14 cellular contexts compared by ENCODE assay signal in the genomic region with DNA sequence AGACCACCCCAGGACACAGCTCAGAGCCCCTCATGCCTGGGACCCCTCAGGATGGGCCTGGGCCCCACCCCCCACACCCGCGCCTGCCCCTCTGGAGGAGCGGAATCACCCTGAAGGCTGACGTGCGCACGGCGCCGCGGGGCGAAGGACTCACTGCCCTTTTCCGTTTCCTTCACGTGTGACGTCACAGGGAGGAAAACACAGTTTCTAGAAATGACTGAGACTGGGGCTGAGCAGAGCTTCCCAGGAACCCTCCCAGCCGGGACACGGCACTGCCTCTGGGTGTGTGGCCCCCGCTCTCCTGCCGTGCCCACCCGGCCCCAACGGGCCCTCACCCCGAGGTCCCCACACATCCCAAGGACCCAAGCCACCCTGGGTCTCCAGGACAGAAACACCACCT.
DNase-seq lines count a peak whose midpoint lies in the region; ATAC-seq and TF ChIP-seq lines count a peak whose summit lies in the region.
"Had no signal": no experiment of that assay in that cellular context is flagged by ENCODE, and none has a peak within 500 bp of the region (broad histone marks: within the 10 kb centered on the region; RNA-seq: fewer than 3 reads in every experiment).

No MANE protein-coding gene starts in this region.

- H3K27ac Mint-ChIP-seq in activated T-cell treated with anti-CD3 and anti-CD28 coated beads, Interleukin-2, amount 50 U/mL, for 24 hours: peak overlapping the region; percentile 89
- H3K27ac Mint-ChIP-seq in memory B cell: peak overlapping the region; percentile 28
- H3K27ac Mint-ChIP-seq: WTC11 had no signal

- H3K9me3 Mint-ChIP-seq in activated T-cell treated with anti-CD3 and anti-CD28 coated beads, Interleukin-2, amount 50 U/mL, for 24 hours: no peaks in the 10 kb centered on the region
- H3K9me3 Mint-ChIP-seq in memory B cell: no peaks in the 10 kb centered on the region
- H3K9me3 Mint-ChIP-seq: WTC11 had no signal

- in situ Hi-C loops in GM13977 (cut with MboI; ENCODE audit: low pct_unique_long_range_greater_than_20kb, low sequenced_read_pairs, unreplicated experiment): no loop called here

- H3K27me3 Mint-ChIP-seq in activated T-cell treated with anti-CD3 and anti-CD28 coated beads, Interleukin-2, amount 50 U/mL, for 24 hours: no peaks in the 10 kb centered on the region
- H3K27me3 Mint-ChIP-seq in memory B cell: no peaks in the 10 kb centered on the region

- no peak for DNase-seq in activated CD4-positive, CD25-positive, alpha-beta regulatory T cell treated with anti-CD3 and anti-CD28 coated beads, Interleukin-2, amount 50 U/mL, for 72 hours
- DNase-seq in T-helper 1 cell (peak in 4 of 5 donors; percentile 48 to 85 (median 54)), memory B cell (ENCODE audit: low spot score in 2 of 2) (no peak), GM13977 (ENCODE audit: low spot score) (no peak), LoVo (ENCODE audit: low spot score) (no peak)
- DNase-seq in activated T-cell treated with anti-CD3 and anti-CD28 coated beads, Interleukin-2, amount 50 U/mL, for 24 hours: peak; percentile 65
- DNase-seq: Calu3, heart left ventricle, NCI-H187, nucleus accumbens, testis had no signal

- TF ChIP-seq CTCF in GM13977 (IDR thresholded peaks at IDR 0.05; ENCODE audit: extremely low read depth, insufficient read depth, missing control alignments): no peak

- H3K36me3 Mint-ChIP-seq in activated T-cell treated with anti-CD3 and anti-CD28 coated beads, Interleukin-2, amount 50 U/mL, for 24 hours (ENCODE audit: low read depth): peaks cover 72% of the 10 kb centered on the region
- H3K36me3 Mint-ChIP-seq in memory B cell: peaks cover 27% of the 10 kb centered on the region

- ATAC-seq in activated CD4-positive, CD25-positive, alpha-beta regulatory T cell treated with anti-CD3 and anti-CD28 coated beads, Interleukin-2, amount 50 U/mL, for 24 hours: peak; percentile 31 to 46
- ATAC-seq in memory B cell (ENCODE audit: low read depth) (no peak), HG02759 (IDR thresholded peaks at IDR 0.05; ENCODE audit: unreplicated experiment) (no peak)
- ATAC-seq: WTC11 had no signal

- peak overlapping the region; percentile 57 for H3K4me3 Mint-ChIP-seq in activated T-cell treated with anti-CD3 and anti-CD28 coated beads, Interleukin-2, amount 50 U/mL, for 24 hours
- H3K4me3 Mint-ChIP-seq in memory B cell: no peak overlapping the region
- H3K4me3 Mint-ChIP-seq: WTC11 had no signal

- H3K4me1 Mint-ChIP-seq in activated T-cell treated with anti-CD3 and anti-CD28 coated beads, Interleukin-2, amount 50 U/mL, for 24 hours (ENCODE audit: low read depth): peaks cover 53% of the 10 kb centered on the region
- H3K4me1 Mint-ChIP-seq in memory B cell: peaks cover 10% of the 10 kb centered on the region
- H3K4me1 Mint-ChIP-seq: WTC11 had no signal

Comparison
In these comparisons a context has a peak if more than half of its experiments do, and no peak if none do; other contexts are left out.
1. ATAC-seq: peak in activated CD4-positive, CD25-positive, alpha-beta regulatory T cell treated with anti-CD3 and anti-CD28 coated beads, Interleukin-2, amount 50 U/mL, for 24 hours (2 of 2); none in memory B cell (single experiment) and HG02759 (single experiment).
2. DNase-seq: peak in T-helper 1 cell (4 of 5) and activated T-cell treated with anti-CD3 and anti-CD28 coated beads, Interleukin-2, amount 50 U/mL, for 24 hours (single experiment); none in activated CD4-positive, CD25-positive, alpha-beta regulatory T cell treated with anti-CD3 and anti-CD28 coated beads, Interleukin-2, amount 50 U/mL, for 72 hours (single experiment), memory B cell (0 of 2), GM13977 (single experiment) and LoVo (single experiment).